In the genomic region with DNA sequence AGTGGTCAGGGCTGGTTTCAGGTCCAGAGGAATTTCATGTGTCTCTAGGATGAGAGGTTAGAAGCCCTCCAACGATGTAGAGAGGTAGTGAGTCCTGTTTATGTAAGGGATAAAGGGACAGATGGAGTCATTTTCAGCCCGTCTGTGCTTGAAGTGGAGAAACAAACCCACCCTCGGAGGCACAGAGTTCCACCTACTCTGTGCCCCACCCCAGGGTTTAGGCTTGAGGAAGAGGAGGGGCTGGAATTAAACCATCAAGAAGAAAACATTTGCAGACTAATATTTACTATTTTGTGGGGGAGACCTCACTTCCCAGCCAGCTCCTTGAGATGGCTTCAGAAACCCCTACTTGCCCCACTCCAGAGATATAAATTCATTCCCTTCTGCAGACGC, we compare ENCODE assay signal across 1 cellular context.
TF ChIP-seq lines count a peak whose summit lies in the region.

No MANE protein-coding gene starts in this region.

TF ChIP-seq in endothelial cell of umbilical vein, 7 proteins besides CTCF, POLR2A, EP300 and RAD21:
- no peak for TF ChIP-seq FOS (IDR thresholded peaks at IDR 0.05; ENCODE audit: borderline replicate concordance, insufficient read depth, low read length)
- no peak for TF ChIP-seq JUN (IDR thresholded peaks at IDR 0.05; ENCODE audit: borderline replicate concordance, insufficient read depth, insufficient read length, low read depth)
- TF ChIP-seq MYC (IDR thresholded peaks at IDR 0.05; ENCODE audit: low read depth, low read length) = no peak
- TF ChIP-seq POLR2AphosphoS5 (IDR thresholded peaks at IDR 0.05; ENCODE audit: insufficient read depth, low read depth, low read length) = no peak
- no peak for TF ChIP-seq GATA2 (IDR thresholded peaks at IDR 0.05; ENCODE audit: insufficient read depth, insufficient read length, low read depth, low read length)
- no peak for TF ChIP-seq EZH2 (IDR thresholded peaks at IDR 0.05; ENCODE audit: borderline replicate concordance, low read depth, low read length, severe bottlenecking)
- TF ChIP-seq, protein P1, sequence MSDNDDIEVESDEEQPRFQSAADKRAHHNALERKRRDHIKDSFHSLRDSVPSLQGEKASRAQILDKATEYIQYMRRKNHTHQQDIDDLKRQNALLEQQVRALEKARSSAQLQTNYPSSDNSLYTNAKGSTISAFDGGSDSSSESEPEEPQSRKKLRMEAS (IDR thresholded peaks at IDR 0.05; ENCODE audit: insufficient read depth, insufficient read length) = no peak
TF ChIP-seq in endothelial cell of umbilical vein: peak in this region for 0.
